Comparison of ENCODE assay signal across 17 cellular contexts in genomic region chr10:86506499-86506898, GRCh38. TPM values are rescaled to one million over a fixed set of nuclear protein-coding genes. Genes with fewer than 3 reads are reported as not detected.
DNase-seq lines count a peak whose midpoint lies in the region; ATAC-seq, FAIRE-seq and TF ChIP-seq lines count a peak whose summit lies in the region.
"Had no signal": no experiment of that assay in that cellular context is flagged by ENCODE, and none has a peak within 500 bp of the region (broad histone marks: within the 10 kb centered on the region; RNA-seq: fewer than 3 reads in every experiment).

No MANE protein-coding gene starts in this region.

- CTCF ChIA-PET in K562 (lab: Yijun Ruan, JAX; ENCODE audit: low intra/inter-chr PET ratio) = no interaction called here

- H4K20me1 ChIP-seq in K562 (replicated peaks; ENCODE audit: control insufficient read depth, insufficient read depth, low read length) = peaks cover 3% of the 10 kb centered on the region; the same call in 1 of the 2 replicates

- TF ChIP-seq CTCF in K562 (IDR thresholded peaks at IDR 0.05 in 2 of 3, conservative IDR thresholded peaks at IDR 0.05 in 1 of 3; ENCODE audit: insufficient read depth in 2 of 3, low read depth in 1 of 3, low read length in 3 of 3) (no peak), mucosa of descending colon (IDR thresholded peaks at IDR 0.05) (no peak)

- H3K27me3 ChIP-seq in K562 (ENCODE audit: control insufficient read depth in 2 of 2, insufficient read depth in 2 of 2, low read length in 2 of 2) = no peaks in the 10 kb centered on the region
- H3K27me3 ChIP-seq: breast epithelium had no signal

- intact Hi-C loops in K562 (cut with micrococcal nuclease) = no loop called here
- intact Hi-C loops in left colon (cut with DNase I, micrococcal nuclease) = no loop called here
- intact Hi-C loops in mucosa of descending colon (cut with DNase I, micrococcal nuclease) = no loop called here

- 61% methylated on average over 3 of the region's 4 CpGs for WGBS in K562 (ENCODE audit: insufficient coverage, low coverage, missing lambda C conversion rate)

- peak overlapping the region; percentile 31 for H3K27ac Mint-ChIP-seq in activated T-cell treated with anti-CD3 and anti-CD28 coated beads, Interleukin-2, amount 50 U/mL, for 72 hours

- H3K36me3 ChIP-seq in K562 (ENCODE audit: control insufficient read depth, insufficient read depth, low read length) = peaks cover 52% of the 10 kb centered on the region
- no peaks in the 10 kb centered on the region for H3K36me3 ChIP-seq in mucosa of descending colon (ENCODE audit: low read depth)
- H3K36me3 ChIP-seq: breast epithelium had no signal

- TF ChIP-seq EP300 in K562 (IDR thresholded peaks at IDR 0.05; ENCODE audit: low read length) = no peak

- FAIRE-seq in K562 (lab: Jason Lieb, UNC) = no peak
- FAIRE-seq: endothelial cell of umbilical vein had no signal

- H2AFZ ChIP-seq in K562 (ENCODE audit: low read depth, low read length) = no peak overlapping the region

- no peak overlapping the region for H3K27ac ChIP-seq in K562 (ENCODE audit: extremely low read depth, low read depth, low read length)
- H3K27ac ChIP-seq: breast epithelium, RWPE1, thoracic aorta had no signal

- H3K4me1 Mint-ChIP-seq in activated T-cell treated with anti-CD3 and anti-CD28 coated beads, Interleukin-2, amount 50 U/mL, for 72 hours (ENCODE audit: low read depth) = peaks cover 34% of the 10 kb centered on the region

- H3K36me3 Mint-ChIP-seq in activated T-cell treated with anti-CD3 and anti-CD28 coated beads, Interleukin-2, amount 50 U/mL, for 72 hours (ENCODE audit: insufficient read depth in 2 of 2) = peaks cover 0 to 8% of the 10 kb centered on the region in 2 donors

- POLR2A ChIA-PET in K562 (lab: Yijun Ruan, JAX) = no interaction called here

- no peak for TF ChIP-seq RAD21 in K562 (CRISPR knock-in tag; conservative IDR thresholded peaks at IDR 0.05 in 1 of 2, IDR thresholded peaks at IDR 0.05 in 1 of 2)

- no peak for TF ChIP-seq POLR2A in K562 (conservative IDR thresholded peaks at IDR 0.05)

- no peak overlapping the region for H3K4me3 ChIP-seq in K562
- no peak overlapping the region for H3K4me3 ChIP-seq in mucosa of descending colon
- H3K4me3 ChIP-seq: breast epithelium, thoracic aorta had no signal

- no peaks in the 10 kb centered on the region for H3K9me3 Mint-ChIP-seq in activated T-cell treated with anti-CD3 and anti-CD28 coated beads, Interleukin-2, amount 50 U/mL, for 72 hours

- no peak for DNase-seq in activated T-cell treated with anti-CD3 and anti-CD28 coated beads, Interleukin-2, amount 50 U/mL, for 72 hours
- no peak for DNase-seq in activated T-cell treated with anti-CD3 and anti-CD28 coated beads, Interleukin-2, amount 50 U/mL, for 1 hour
- DNase-seq in HT1080 (ENCODE audit: low read depth) (peak; percentile 25), K562 (ENCODE audit: extremely low read depth in 1 of 4, low spot score in 3 of 4) (no peak), renal cortical epithelial cell (ENCODE audit: low read depth) (peak; percentile 54), NCI-H128 (lab: John Stamatoyannopoulos, UW; ENCODE audit: unreplicated experiment) (no peak), left colon (no peak), mucosa of descending colon (no peak)
- DNase-seq: activated CD4-positive, alpha-beta T cell treated with anti-CD3 and anti-CD28 coated beads, Interleukin-2, amount 50 U/mL, for 48 hours; activated gamma-delta T cell treated with Interleukin-2 at 50 U/mL for 16 hours; kidney glomerular epithelial cell; NCI-H146; NCI-H524 treated with DMSO at 0.1 percent for 48 hours had no signal

- no peaks in the 10 kb centered on the region for H3K9me1 ChIP-seq in K562 (ENCODE audit: control insufficient read depth, insufficient read depth, low read length)

- peaks cover 87% of the 10 kb centered on the region for H3K79me2 ChIP-seq in K562 (ENCODE audit: control insufficient read depth, insufficient read depth, low read length)

- in situ Hi-C loops in K562 (cut with MboI) = no loop called here

- no peak for ATAC-seq in activated T-cell treated with anti-CD3 and anti-CD28 coated beads, Interleukin-2, amount 50 U/mL, for 72 hours (replicated peaks in 1 of 2)
- ATAC-seq in K562 (peak; percentile 30; the same call in 2 of the 3 replicates), left colon (no peak), mucosa of descending colon (no peak)

- no peak overlapping the region for H3K4me2 ChIP-seq in K562 (ENCODE audit: insufficient read depth, low read length)

- H3K4me3 Mint-ChIP-seq in activated T-cell treated with anti-CD3 and anti-CD28 coated beads, Interleukin-2, amount 50 U/mL, for 72 hours = no peak overlapping the region

- no TSS peak for BruUV-seq in K562 (replicated peaks; lab: Mats Ljungman, UMichigan)

- H3K27me3 Mint-ChIP-seq in activated T-cell treated with anti-CD3 and anti-CD28 coated beads, Interleukin-2, amount 50 U/mL, for 72 hours (ENCODE audit: low read depth) = no peaks in the 10 kb centered on the region

- no peaks in the 10 kb centered on the region for H3K9me3 ChIP-seq in K562 (replicated peaks; ENCODE audit: control insufficient read depth, insufficient read depth, low read depth, low read length)
- H3K9me3 ChIP-seq in mucosa of descending colon = no peaks in the 10 kb centered on the region
- H3K9me3 ChIP-seq: breast epithelium, thoracic aorta had no signal

- no peak overlapping the region for H3K9ac ChIP-seq in K562 (ENCODE audit: insufficient read depth in 1 of 2, low read depth in 2 of 2, low read length in 2 of 2)

- peaks cover 0 to 3% of the 10 kb centered on the region in 2 experiments; a peak in 3 of 5 replicates for H3K4me1 ChIP-seq in K562 (replicated peaks in 1 of 2; ENCODE audit: control insufficient read depth in 2 of 2, insufficient read depth in 2 of 2, low read length in 2 of 2)
- H3K4me1 ChIP-seq in mucosa of descending colon (ENCODE audit: low read depth) = no peaks in the 10 kb centered on the region
- H3K4me1 ChIP-seq: breast epithelium had no signal

TF ChIP-seq in K562, 482 proteins besides CTCF, POLR2A, EP300 and RAD21 (continues in another document):
- no peak for TF ChIP-seq SMAD1 (IDR thresholded peaks at IDR 0.05; ENCODE audit: low read depth, low read length, partially characterized antibody)
- TF ChIP-seq NEUROD1 (IDR thresholded peaks at IDR 0.05; ENCODE audit: borderline replicate concordance, low read depth, low read length, partially characterized antibody) = no peak
- no peak for TF ChIP-seq SMC3 (conservative IDR thresholded peaks at IDR 0.05; ENCODE audit: insufficient read depth, low read depth, low read length)
- no peak for TF ChIP-seq TSC22D4 (tag; IDR thresholded peaks at IDR 0.05)
- TF ChIP-seq SMARCA5 (IDR thresholded peaks at IDR 0.05) = no peak
- no peak for TF ChIP-seq ZNF311 (CRISPR knock-in tag; IDR thresholded peaks at IDR 0.05)
- TF ChIP-seq, protein P1, sequence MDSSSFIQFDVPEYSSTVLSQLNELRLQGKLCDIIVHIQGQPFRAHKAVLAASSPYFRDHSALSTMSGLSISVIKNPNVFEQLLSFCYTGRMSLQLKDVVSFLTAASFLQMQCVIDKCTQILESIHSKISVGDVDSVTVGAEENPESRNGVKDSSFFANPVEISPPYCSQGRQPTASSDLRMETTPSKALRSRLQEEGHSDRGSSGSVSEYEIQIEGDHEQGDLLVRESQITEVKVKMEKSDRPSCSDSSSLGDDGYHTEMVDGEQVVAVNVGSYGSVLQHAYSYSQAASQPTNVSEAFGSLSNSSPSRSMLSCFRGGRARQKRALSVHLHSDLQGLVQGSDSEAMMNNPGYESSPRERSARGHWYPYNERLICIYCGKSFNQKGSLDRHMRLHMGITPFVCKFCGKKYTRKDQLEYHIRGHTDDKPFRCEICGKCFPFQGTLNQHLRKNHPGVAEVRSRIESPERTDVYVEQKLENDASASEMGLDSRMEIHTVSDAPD (CRISPR knock-in tag; IDR thresholded peaks at IDR 0.05) = no peak
- TF ChIP-seq RFX5 (IDR thresholded peaks at IDR 0.05; ENCODE audit: low read depth, low read length) = no peak
- no peak for TF ChIP-seq ZNF133 (CRISPR knock-in tag; IDR thresholded peaks at IDR 0.05)
- no peak for TF ChIP-seq RAD51 (IDR thresholded peaks at IDR 0.05; ENCODE audit: borderline replicate concordance, low read depth)
- TF ChIP-seq TRIM28 (IDR thresholded peaks at IDR 0.05) = no peak

RNA-seq across cellular contexts. Expression of gene WAPL, which starts 15.1 kb away (rescaled TPM):
- 10 to 100 TPM; 53.6 to 57.6 TPM for total RNA-seq in activated T-cell treated with anti-CD3 and anti-CD28 coated beads, Interleukin-2, amount 50 U/mL, for 72 hours
- total RNA-seq in HT1080 (2014; rRNA removed; shearing (Covaris generic)) = 32.1 and 32.6 TPM in 2 replicates
- polyA plus RNA-seq in HT1080 (2015; cell fraction: cytosol; rRNA removed) = 21.9 and 27.0 TPM in 2 replicates
- 29.2 and 30.6 TPM in 2 replicates for polyA plus RNA-seq in HT1080 (2015; cell fraction: nucleus; rRNA removed)
- 19.5 and 62.0 TPM in 2 replicates for total RNA-seq in K562 (2011; cell fraction: chromatin; rRNA removed; ENCODE audit: low replicate concordance)
- total RNA-seq in K562 (2011; cell fraction: nucleolus; rRNA removed) = 9.7 and 10.5 TPM in 2 replicates
- 19.5 and 21.7 TPM in 2 replicates for total RNA-seq in K562 (2011; cell fraction: nucleoplasm; rRNA removed)
- 25.8 and 27.7 TPM in 2 replicates for total RNA-seq in K562 (2014; rRNA removed)
- 36.4 and 41.5 TPM in 2 replicates for total RNA-seq in K562 (2014; rRNA removed; fragmentation: Illumina TruSeq; extraction: Trizol)
- 34.0 and 34.4 TPM in 2 replicates for total RNA-seq in K562 (2015; rRNA removed; fragmentation: Illumina TruSeq; extraction: Trizol)
- 24.5 and 27.0 TPM in 2 replicates for total RNA-seq in K562 (2021)
- 13.5 and 18.4 TPM in 2 replicates for polyA plus RNA-seq in K562 (2011; rRNA removed)
- polyA plus RNA-seq in K562 (2011; cell fraction: cytosol; rRNA removed) = 5.2 and 7.4 TPM in 2 replicates
- 7.3 and 10.8 TPM in 2 replicates for polyA plus RNA-seq in K562 (2011; cell fraction: nucleus; rRNA removed)
- polyA plus RNA-seq in K562 (2012) = 15.9 and 20.7 TPM in 2 replicates
- polyA plus RNA-seq in K562 (2014; fragmentation: Illumina TruSeq; extraction: Trizol) = 21.0 and 25.3 TPM in 2 replicates
- polyA plus RNA-seq in K562 (2014; fragmentation: Nextera tagmentation; extraction: Ambion mirVana) = 10 to 100 TPM; 14.3 to 21.9 TPM
- 15.1 and 17.9 TPM in 2 replicates for polyA plus RNA-seq in K562 (2014; rRNA removed)
- 41.8 and 42.9 TPM in 2 replicates for polyA minus RNA-seq in K562 (2011; rRNA and poly(A)+ RNA removed)
- 28.6 and 31.1 TPM in 2 replicates for polyA minus RNA-seq in K562 (2011; cell fraction: cytosol; rRNA and poly(A)+ RNA removed)
- 11.0 and 18.2 TPM in 2 replicates for polyA minus RNA-seq in K562 (2011; cell fraction: nucleus; rRNA and poly(A)+ RNA removed)
- 53.1 and 72.5 TPM in 2 replicates for total RNA-seq in renal cortical epithelial cell
- total RNA-seq in left colon = 10 to 100 TPM; 32.8 to 33.6 TPM
- 10 to 100 TPM; 32.9 to 37.2 (median 34.0) TPM for total RNA-seq in mucosa of descending colon

Comparison
In these comparisons a context has a peak if more than half of its experiments do, and no peak if none do; other contexts are left out.
1. DNase-seq: peak in HT1080 (single experiment) and renal cortical epithelial cell (single experiment); none in activated T-cell treated with anti-CD3 and anti-CD28 coated beads, Interleukin-2, amount 50 U/mL, for 72 hours (0 of 2), activated T-cell treated with anti-CD3 and anti-CD28 coated beads, Interleukin-2, amount 50 U/mL, for 1 hour (single experiment), K562 (0 of 4), NCI-H128 (single experiment), left colon (0 of 2) and mucosa of descending colon (0 of 3).